In the genomic region with DNA sequence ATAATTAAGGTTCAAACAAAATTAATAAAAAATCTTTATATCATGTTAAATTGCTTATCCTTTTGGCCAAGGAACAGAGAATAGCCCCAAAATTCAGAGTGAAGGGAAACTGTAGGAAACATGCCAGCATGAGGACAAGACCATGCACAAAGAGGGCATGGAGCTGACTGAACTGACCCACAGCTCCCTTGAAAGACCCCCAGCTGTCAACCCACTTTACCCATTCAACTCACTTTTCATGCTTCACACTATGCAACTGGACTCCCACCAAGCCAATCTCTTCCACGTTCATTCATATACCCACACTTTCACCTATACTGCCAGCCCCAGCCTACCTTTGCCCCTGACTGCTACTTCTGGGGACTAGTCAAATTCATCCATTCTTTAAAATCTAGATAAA, we compare ENCODE assay signal across 32 cellular contexts.
"Had no signal": no experiment of that assay in that cellular context is flagged by ENCODE, and none has a peak within 500 bp of the region (broad histone marks: within the 10 kb centered on the region; RNA-seq: fewer than 3 reads in every experiment).

No MANE protein-coding gene starts in this region.

- H3K27me3 Mint-ChIP-seq: naive B cell; natural killer cell treated with Interleukin-12 subunit alpha and Interleukin-12 subunit beta and Interleukin-15 and Interleukin-18, amount 100 ng/mL, for 72 hours; stimulated activated memory B cell treated with anti-CD40 and anti-IgM and Interleukin-4, amounts not matched to agents 10 μg/mL and 1 μg/mL and 100 μg/mL, for 72 hours; stimulated activated naive CD8-positive, alpha-beta T cell treated with anti-CD3 and anti-CD28 coated beads, Interleukin-15, amount 100 ng/mL, for 72 hours had no signal

- H3K36me3 Mint-ChIP-seq: natural killer cell treated with Interleukin-12 subunit alpha and Interleukin-12 subunit beta and Interleukin-15 and Interleukin-18, amount 100 ng/mL, for 72 hours had no signal

- ATAC-seq: left colon; left lung; lower lobe of right lung; natural killer cell treated with Interleukin-12 subunit alpha and Interleukin-12 subunit beta and Interleukin-15 and Interleukin-18, amount 100 ng/mL, for 72 hours; pancreas; right cardiac atrium; sciatic nerve; stimulated activated memory B cell treated with anti-CD40 and anti-IgM and Interleukin-4, amounts not matched to agents 10 μg/mL and 1 μg/mL and 100 μg/mL, for 72 hours; stimulated activated naive CD8-positive, alpha-beta T cell treated with anti-CD3 and anti-CD28 coated beads, Interleukin-15, amount 100 ng/mL, for 72 hours; upper lobe of right lung had no signal

- H3K27me3 ChIP-seq: left lung, pancreas, testis, thyroid gland, transverse colon, upper lobe of right lung had no signal

- H3K36me3 ChIP-seq: left lung, lower lobe of right lung, pancreas, prostate gland, thyroid gland, transverse colon, upper lobe of right lung had no signal

- H3K4me1 ChIP-seq: prostate gland had no signal

- H3K27ac ChIP-seq: left lung, lower lobe of right lung, pancreas, prostate gland, skin epidermis, testis, thyroid gland, transverse colon, upper lobe of right lung had no signal

- H3K4me3 ChIP-seq: left lung, lower lobe of right lung, pancreas, prostate gland, skin epidermis, testis, thyroid gland, transverse colon, upper lobe of right lung had no signal

- H3K9me3 ChIP-seq: left lung, lower lobe of right lung, pancreas, prostate gland, testis, thyroid gland, transverse colon, upper lobe of right lung had no signal

- H3K4me3 Mint-ChIP-seq: mesothelial cell of epicardium; naive B cell; natural killer cell treated with Interleukin-12 subunit alpha and Interleukin-12 subunit beta and Interleukin-15 and Interleukin-18, amount 100 ng/mL, for 72 hours; stimulated activated memory B cell treated with anti-CD40 and anti-IgM and Interleukin-4, amounts not matched to agents 10 μg/mL and 1 μg/mL and 100 μg/mL, for 72 hours; stimulated activated naive CD8-positive, alpha-beta T cell treated with anti-CD3 and anti-CD28 coated beads, Interleukin-15, amount 100 ng/mL, for 72 hours had no signal

- H3K27ac Mint-ChIP-seq: mesothelial cell of epicardium; natural killer cell treated with Interleukin-12 subunit alpha and Interleukin-12 subunit beta and Interleukin-15 and Interleukin-18, amount 100 ng/mL, for 72 hours; stimulated activated memory B cell treated with anti-CD40 and anti-IgM and Interleukin-4, amounts not matched to agents 10 μg/mL and 1 μg/mL and 100 μg/mL, for 72 hours; stimulated activated naive CD8-positive, alpha-beta T cell treated with anti-CD3 and anti-CD28 coated beads, Interleukin-15, amount 100 ng/mL, for 72 hours had no signal

- FAIRE-seq: kidney, pancreas, urothelium cell line had no signal

- DNase-seq: head of caudate nucleus; hippocampal formation; kidney; left colon; left lung; lower lobe of right lung; mammary epithelial cell; mesendoderm; naive B cell; nucleus accumbens; pancreas; posterior cingulate gyrus; retina; right cardiac atrium; stimulated activated CD4-positive, alpha-beta T cell treated with anti-CD3 and anti-CD28 coated beads, Interleukin-12 subunit alpha, Interleukin-12 subunit beta, amount 100 ng/mL, for 4 hours; stimulated activated CD4-positive, alpha-beta T cell treated with anti-CD3 and anti-CD28 coated beads, Interleukin-15, amount 100 ng/mL, for 24 hours; stimulated activated CD4-positive, alpha-beta T cell treated with anti-CD3 and anti-CD28 coated beads, Interleukin-2, amount 100 ng/mL, for 24 hours; stimulated activated CD4-positive, alpha-beta T cell treated with anti-CD3 and anti-CD28 coated beads, Interleukin-4, amount 100 ng/mL, for 24 hours; stimulated activated naive CD4-positive, alpha-beta T cell treated with Interleukin-2 at 50 U/mL for 16 hours; stimulated activated naive CD8-positive, alpha-beta T cell treated with anti-CD3 and anti-CD28 coated beads, Interleukin-15, amount 100 ng/mL, for 72 hours; substantia nigra; testis; thyroid gland; transverse colon; upper lobe of right lung had no signal

- H3K9me3 Mint-ChIP-seq: naive B cell; natural killer cell treated with Interleukin-12 subunit alpha and Interleukin-12 subunit beta and Interleukin-15 and Interleukin-18, amount 100 ng/mL, for 72 hours; stimulated activated naive CD8-positive, alpha-beta T cell treated with anti-CD3 and anti-CD28 coated beads, Interleukin-15, amount 100 ng/mL, for 72 hours had no signal
